ENCODE assay signal across 11 cellular contexts in genomic region chr22:46026907-46027218, GRCh38. TPM values are rescaled to one million over a fixed set of nuclear protein-coding genes. Genes with fewer than 3 reads are reported as not detected.
DNase-seq lines count a peak whose midpoint lies in the region; ATAC-seq and TF ChIP-seq lines count a peak whose summit lies in the region.
"Had no signal": no experiment of that assay in that cellular context is flagged by ENCODE, and none has a peak within 500 bp of the region (broad histone marks: within the 10 kb centered on the region; RNA-seq: fewer than 3 reads in every experiment).

No MANE protein-coding gene starts in this region.

- no peak for ATAC-seq in T-helper 17 cell

- peaks cover 7% of the 10 kb centered on the region for H3K36me3 Mint-ChIP-seq in T-helper 17 cell (ENCODE audit: low read depth)
- H3K36me3 Mint-ChIP-seq: CD4-positive, CD25-positive, alpha-beta regulatory T cell had no signal

- H3K27me3 Mint-ChIP-seq in T-helper 17 cell = peaks cover 37% of the 10 kb centered on the region

- H3K27me3 ChIP-seq in ACC112 (ENCODE audit: insufficient read depth, low read length) = no peaks in the 10 kb centered on the region
- H3K27me3 ChIP-seq in osteoblast (ENCODE audit: insufficient read depth, low read length) = no peaks in the 10 kb centered on the region

- TF ChIP-seq CTCF in foreskin fibroblast (IDR thresholded peaks at IDR 0.05; ENCODE audit: low read depth, low read length) (no peak), osteoblast (IDR thresholded peaks at IDR 0.05; ENCODE audit: extremely low read depth, low read depth, low read length) (no peak), lower leg skin (IDR thresholded peaks at IDR 0.05) (no peak)

- in situ Hi-C loops in G401 (cut with HindIII; ENCODE audit: low sequenced_read_pairs) = no loop called here

- no peak overlapping the region for H3K27ac Mint-ChIP-seq in T-helper 17 cell
- H3K27ac Mint-ChIP-seq: CD4-positive, CD25-positive, alpha-beta regulatory T cell had no signal

- intact Hi-C loops in lower leg skin (cut with DNase I; ENCODE audit: low total_unique reads) = no loop called here

- H3K4me3 Mint-ChIP-seq in T-helper 17 cell = peak overlapping the region; percentile 50

- no peak for TF ChIP-seq POLR2A in lower leg skin (IDR thresholded peaks at IDR 0.05)

- no peaks in the 10 kb centered on the region for H3K9me3 ChIP-seq in T-helper 17 cell (ENCODE audit: control insufficient read depth, low read length, poor library complexity, severe bottlenecking)
- no peaks in the 10 kb centered on the region for H3K9me3 ChIP-seq in osteoblast (ENCODE audit: low read depth, low read length)

- WGBS in lower leg skin, 2 donors = 14 to 18% methylated on average over 3 of the region's 3 CpGs

- H3K4me1 ChIP-seq in ACC112 (ENCODE audit: control insufficient read depth, insufficient read depth, low read length, unreplicated experiment) (no peaks in the 10 kb centered on the region), osteoblast (ENCODE audit: insufficient read depth, low read length) (peaks cover 9% of the 10 kb centered on the region)

- H3K27ac ChIP-seq in ACC112 (ENCODE audit: low read depth, low read length) = no peak overlapping the region
- no peak overlapping the region for H3K27ac ChIP-seq in osteoblast (ENCODE audit: low read depth, low read length)

- peak overlapping the region; percentile 83 for H3K4me2 ChIP-seq in osteoblast (ENCODE audit: insufficient read depth, low read length)

- H3K4me1 Mint-ChIP-seq in T-helper 17 cell = peaks cover 16% of the 10 kb centered on the region

- DNase-seq in T-helper 17 cell (no peak), foreskin fibroblast (no peak), osteoblast (ENCODE audit: insufficient read length, low spot score, missing footprints) (peak; percentile 38), NCI-H1048 (lab: John Stamatoyannopoulos, UW) (no peak), inferior parietal cortex (ENCODE audit: extremely low spot score) (no peak), G401 (ENCODE audit: low spot score) (no peak), lower leg skin (ENCODE audit: low spot score in 2 of 2) (no peak)
- DNase-seq: activated CD4-positive, alpha-beta T cell treated with anti-CD3 and anti-CD28 coated beads for 1 hour; CD4-positive, CD25-positive, alpha-beta regulatory T cell; NCI-H2107 had no signal

- H2AFZ ChIP-seq in ACC112 (ENCODE audit: low read length, unreplicated experiment) (peak overlapping the region; percentile 32), osteoblast (ENCODE audit: low read length) (peak overlapping the region; percentile 82)

- H3K4me3 ChIP-seq in ACC112 (ENCODE audit: low read depth, low read length) = peak overlapping the region; percentile 68
- peak overlapping the region; percentile 30 to 46 for H3K4me3 ChIP-seq in foreskin fibroblast (ENCODE audit: low read depth in 1 of 2, low read length in 2 of 2)
- H3K4me3 ChIP-seq in osteoblast (ENCODE audit: insufficient read depth, low read length) = peak overlapping the region; percentile 70
- no peak overlapping the region for H3K4me3 ChIP-seq in lower leg skin (ENCODE audit: low read depth, poor library complexity, severe bottlenecking)

- no peaks in the 10 kb centered on the region for H3K36me3 ChIP-seq in ACC112 (ENCODE audit: insufficient read depth, low read length)
- no peaks in the 10 kb centered on the region for H3K36me3 ChIP-seq in osteoblast (ENCODE audit: insufficient read depth, low read length)

- no peaks in the 10 kb centered on the region for H3K79me2 ChIP-seq in ACC112 (ENCODE audit: control insufficient read depth, insufficient read depth, low read length, unreplicated experiment)
- no peaks in the 10 kb centered on the region for H3K79me2 ChIP-seq in osteoblast (ENCODE audit: insufficient read depth, low read length)

- no peaks in the 10 kb centered on the region for H4K20me1 ChIP-seq in osteoblast (ENCODE audit: insufficient read depth, low read length)

RNA-seq across cellular contexts. Expression of gene WNT7B, which starts 49.9 kb away (rescaled TPM):
- total RNA-seq in T-helper 17 cell = not detected
- 0.59 TPM in 1 of 2 replicates, not detected in the other for total RNA-seq in osteoblast
- total RNA-seq in G401 (2014; rRNA removed; shearing (Covaris generic)) = not detected in 2 replicates
- total RNA-seq in lower leg skin = 10 to 100 TPM; 26.4 to 39.9 (median 33.9) TPM
- total RNA-seq: CD4-positive, CD25-positive, alpha-beta regulatory T cell had no signal

Comparison
In these comparisons a context has a peak if more than half of its experiments do, and no peak if none do; other contexts are left out.
1. RNA of gene WNT7B, which starts 49.9 kb away (total RNA-seq): 26.4 to 39.9 TPM in lower leg skin; not detected in T-helper 17 cell, 0.59 TPM in osteoblast and not detected in G401; every median in the first group is over 10 times any median in the second.